ENCODE assay signal across 8 cellular contexts in genomic region chr6:158631678-158632537, GRCh38. TPM values are rescaled to one million over a fixed set of nuclear protein-coding genes. Genes with fewer than 3 reads are reported as not detected.
DNase-seq lines count a peak whose midpoint lies in the region; ATAC-seq and TF ChIP-seq lines count a peak whose summit lies in the region.

No MANE protein-coding gene starts in this region.

- in situ Hi-C loops in GM23248 (cut with MboI): no loop called here

- peak overlapping the region; percentile 41 for H3K4me3 ChIP-seq in GM23248
- no peak overlapping the region for H3K4me3 ChIP-seq in MM.1S (ENCODE audit: low read length)

- no peak overlapping the region for H3K4me3 Mint-ChIP-seq in activated CD4-positive, alpha-beta memory T cell treated with anti-CD3 and anti-CD28 coated beads for 36 hours

- H3K4me1 Mint-ChIP-seq in activated CD4-positive, alpha-beta memory T cell treated with anti-CD3 and anti-CD28 coated beads for 36 hours (ENCODE audit: low read depth): peaks cover 56% of the 10 kb centered on the region

- H3F3A ChIP-seq in GM23248 (ENCODE audit: insufficient read depth) (peaks cover 60% of the 10 kb centered on the region), MM.1S (ENCODE audit: insufficient read depth, low read length) (no peaks in the 10 kb centered on the region)

- H3K4me2 ChIP-seq in GM23248 (ENCODE audit: unreplicated experiment): peak overlapping the region; percentile 65
- no peak overlapping the region for H3K4me2 ChIP-seq in MM.1S (ENCODE audit: low read depth, low read length)

- H3K9me2 ChIP-seq in GM23248 (ENCODE audit: insufficient read depth) (no peaks in the 10 kb centered on the region), MM.1S (replicated peaks; ENCODE audit: insufficient read depth, low read length) (no peaks in the 10 kb centered on the region)

- peaks cover 36% of the 10 kb centered on the region for H3K79me2 ChIP-seq in GM23248 (ENCODE audit: insufficient read depth)
- no peaks in the 10 kb centered on the region for H3K79me2 ChIP-seq in MM.1S (ENCODE audit: low read length)

- POLR2A ChIA-PET in activated CD4-positive, alpha-beta memory T cell treated with anti-CD3 and anti-CD28 coated beads for 36 hours (lab: Charles Lee): interaction anchor here (2.3 to 2.8 kb wide), 2 partner anchors 12 to 14 kb away, joined by 10 to 17 read pairs; no protein-coding TSS in a partner anchor

- H3K4me1 ChIP-seq in GM23248 (ENCODE audit: insufficient read depth) (peaks cover 31% of the 10 kb centered on the region), MM.1S (ENCODE audit: low read length) (no peaks in the 10 kb centered on the region)

- H4K20me1 ChIP-seq in GM23248 (ENCODE audit: insufficient read depth): no peaks in the 10 kb centered on the region
- no peaks in the 10 kb centered on the region for H4K20me1 ChIP-seq in MM.1S (ENCODE audit: insufficient read depth, low read length)

- H3K27me3 ChIP-seq in GM23248 (replicated peaks; ENCODE audit: insufficient read depth) (no peaks in the 10 kb centered on the region), MM.1S (replicated peaks; ENCODE audit: insufficient read depth, low read length) (no peaks in the 10 kb centered on the region)

- DNase-seq in GM23248 (peak; percentile 90), glomerular endothelial cell (ENCODE audit: extremely low read depth, low read depth, low spot score) (peak; percentile 89), posterior vena cava (ENCODE audit: low spot score) (peak; percentile 94), MM.1S (no peak), NOMO-1 (lab: John Stamatoyannopoulos, UW; ENCODE audit: unreplicated experiment in 2 of 2) (no peak)
- no peak for DNase-seq in activated CD4-positive, alpha-beta memory T cell treated with anti-CD3 and anti-CD28 coated beads for 36 hours

- ATAC-seq in GM18498 (IDR thresholded peaks at IDR 0.05; ENCODE audit: unreplicated experiment) (no peak), HG03095 (IDR thresholded peaks at IDR 0.05; ENCODE audit: unreplicated experiment) (no peak)

- H3K36me3 ChIP-seq in GM23248 (ENCODE audit: low read depth) (peaks cover 33% of the 10 kb centered on the region), MM.1S (replicated peaks; ENCODE audit: insufficient read depth, low read length) (no peaks in the 10 kb centered on the region)

- H3K9me3 Mint-ChIP-seq in activated CD4-positive, alpha-beta memory T cell treated with anti-CD3 and anti-CD28 coated beads for 36 hours: no peaks in the 10 kb centered on the region

- no peaks in the 10 kb centered on the region for H3K27me3 Mint-ChIP-seq in activated CD4-positive, alpha-beta memory T cell treated with anti-CD3 and anti-CD28 coated beads for 36 hours

- no peaks in the 10 kb centered on the region for H3K9me3 ChIP-seq in GM23248 (ENCODE audit: low read depth)
- no peaks in the 10 kb centered on the region for H3K9me3 ChIP-seq in MM.1S (replicated peaks; ENCODE audit: insufficient read depth, low read length)

- no peak for TF ChIP-seq CTCF in MM.1S (IDR thresholded peaks at IDR 0.05; ENCODE audit: low read length)

- H3K36me3 Mint-ChIP-seq in activated CD4-positive, alpha-beta memory T cell treated with anti-CD3 and anti-CD28 coated beads for 36 hours: peaks cover 63% of the 10 kb centered on the region

- H3K27ac ChIP-seq in GM23248: peak overlapping the region; percentile 92
- H3K27ac ChIP-seq in MM.1S (ENCODE audit: low read length): no peak overlapping the region

- H3K27ac Mint-ChIP-seq in activated CD4-positive, alpha-beta memory T cell treated with anti-CD3 and anti-CD28 coated beads for 36 hours: peak overlapping the region; percentile 81

- H2AFZ ChIP-seq in GM23248: peak overlapping the region; percentile 35
- H2AFZ ChIP-seq in MM.1S (ENCODE audit: low read length): no peak overlapping the region

- intact Hi-C loops in activated CD4-positive, alpha-beta memory T cell treated with anti-CD3 and anti-CD28 coated beads for 36 hours (cut with micrococcal nuclease): loop anchor here (2.0 kb wide), 1 partner anchor 17 kb away; no protein-coding TSS in a partner anchor
- intact Hi-C loops in posterior vena cava (cut with DNase I): no loop called here

- H3K9ac ChIP-seq in GM23248 (peak overlapping the region; percentile 72), MM.1S (ENCODE audit: low read length) (no peak overlapping the region)

- 10% methylated on average over 19 of the region's 19 CpGs for WGBS in GM23248 (ENCODE audit: low coverage in 1 of 2, low lambda C conversion rate in 2 of 2, missing lambda C conversion rate in 2 of 2), 2 experiments

- CTCF ChIA-PET in activated CD4-positive, alpha-beta memory T cell treated with anti-CD3 and anti-CD28 coated beads for 36 hours (lab: Charles Lee): no interaction called here

RNA-seq across cellular contexts. Expression of gene DYNLT1, which starts 12.6 kb away (rescaled TPM):
- total RNA-seq in GM23248 (2014; rRNA removed; shearing (Covaris generic)): 79.7 and 86.4 TPM in 2 replicates
- polyA plus RNA-seq in GM23248 (2016; fragmentation: Nextera tagmentation; extraction: Ambion mirVana): 368 TPM in 2 replicates
- total RNA-seq in activated CD4-positive, alpha-beta memory T cell treated with anti-CD3 and anti-CD28 coated beads for 36 hours: 100 to 1,000 TPM; 117 to 120 TPM
- total RNA-seq in glomerular endothelial cell (143 and 193 TPM in 2 replicates), posterior vena cava (10 to 100 TPM; 91.3 to 91.4 TPM)

RNA-seq across cellular contexts. Expression of gene SYTL3, which starts 17.9 kb away (rescaled TPM):
- 2.1 and 11.8 TPM in 2 replicates for total RNA-seq in GM23248 (2014; rRNA removed; shearing (Covaris generic))
- polyA plus RNA-seq in GM23248 (2016; fragmentation: Nextera tagmentation; extraction: Ambion mirVana): 2.3 and 3.8 TPM in 2 replicates
- 100 to 1,000 TPM; 181 to 186 TPM for total RNA-seq in activated CD4-positive, alpha-beta memory T cell treated with anti-CD3 and anti-CD28 coated beads for 36 hours
- total RNA-seq in glomerular endothelial cell (2.2 and 4.4 TPM in 2 replicates), posterior vena cava (1 to 10 TPM; 2.0 to 6.5 TPM)

Comparison
In these comparisons a context has a peak if more than half of its experiments do, and no peak if none do; other contexts are left out.
1. DNase-seq: peak in GM23248 (single experiment), glomerular endothelial cell (single experiment) and posterior vena cava (single experiment); none in activated CD4-positive, alpha-beta memory T cell treated with anti-CD3 and anti-CD28 coated beads for 36 hours (single experiment), MM.1S (single experiment) and NOMO-1 (0 of 2).
2. RNA of gene SYTL3, which starts 17.9 kb away (total RNA-seq): 181 to 186 TPM in activated CD4-positive, alpha-beta memory T cell treated with anti-CD3 and anti-CD28 coated beads for 36 hours; 2.0 to 6.5 TPM in posterior vena cava, 2.2 to 4.4 TPM in glomerular endothelial cell and 2.1 to 11.8 TPM in GM23248; every median in the first group is over 10 times any median in the second.